Comparison of ENCODE assay signal across 13 cellular contexts in genomic region chr5:142166754-142167153, GRCh38. TPM values are rescaled to one million over a fixed set of nuclear protein-coding genes. Genes with fewer than 3 reads are reported as not detected.
DNase-seq lines count a peak whose midpoint lies in the region; ATAC-seq and TF ChIP-seq lines count a peak whose summit lies in the region.
"Had no signal": no experiment of that assay in that cellular context is flagged by ENCODE, and none has a peak within 500 bp of the region (broad histone marks: within the 10 kb centered on the region; RNA-seq: fewer than 3 reads in every experiment).

No MANE protein-coding gene starts in this region.

- ATAC-seq in Right ventricle myocardium inferior (peak; percentile 20), left lobe of liver (no peak)

- H3K4me3 Mint-ChIP-seq in immature natural killer cell: no peak overlapping the region
- H3K4me3 Mint-ChIP-seq: CD4-positive, CD25-positive, alpha-beta regulatory T cell had no signal

- H3K27me3 ChIP-seq in cardiac muscle cell: no peaks in the 10 kb centered on the region
- H3K27me3 ChIP-seq in right atrium auricular region: no peaks in the 10 kb centered on the region
- H3K27me3 ChIP-seq in transverse colon: no peaks in the 10 kb centered on the region
- H3K27me3 ChIP-seq: BLaER1 treated with 17β-estradiol and CSF1 and Interleukin-3, amounts not matched to agents 10 nM and 100 nM had no signal

- TF ChIP-seq EP300 in transverse colon (IDR thresholded peaks at IDR 0.05; ENCODE audit: low read depth): no peak

- 88 to 89% methylated on average over 4 of the region's 4 CpGs for WGBS in transverse colon (ENCODE audit: low coverage in 1 of 2), 2 donors

- no peak overlapping the region for H3K27ac Mint-ChIP-seq in immature natural killer cell
- H3K27ac Mint-ChIP-seq: CD4-positive, CD25-positive, alpha-beta regulatory T cell had no signal

- H3K4me1 ChIP-seq in cardiac muscle cell (ENCODE audit: low read depth): peaks cover 19% of the 10 kb centered on the region
- H3K4me1 ChIP-seq in right atrium auricular region: peaks cover 0 to 14% of the 10 kb centered on the region in 2 donors
- no peaks in the 10 kb centered on the region for H3K4me1 ChIP-seq in transverse colon
- H3K4me1 ChIP-seq: BLaER1 treated with 17β-estradiol and CSF1 and Interleukin-3, amounts not matched to agents 10 nM and 100 nM had no signal

- in situ Hi-C loops in transverse colon (cut with MboI; ENCODE audit: low pct_ligation_motif_present in 1 of 4, low pct_unique_long_range_greater_than_20kb in 1 of 4, low sequenced_read_pairs in 3 of 4): loop anchor here in 2 of 4 donors (25.0 kb wide), 3 partner anchors 371 to 521 kb away; partner anchors contain the start of gene FGF1 (in 1 of the 2)

- TF ChIP-seq POLR2A in transverse colon (IDR thresholded peaks at IDR 0.05): no peak

- H3K27ac ChIP-seq in cardiac muscle cell: peak overlapping the region; percentile 47
- H3K27ac ChIP-seq in right atrium auricular region: peak overlapping the region; percentile 3 to 41
- H3K27ac ChIP-seq in transverse colon: no peak overlapping the region
- H3K27ac ChIP-seq: BLaER1 treated with 17β-estradiol and CSF1 and Interleukin-3, amounts not matched to agents 10 nM and 100 nM had no signal

- no peaks in the 10 kb centered on the region for H3K36me3 Mint-ChIP-seq in immature natural killer cell

- H3K27me3 Mint-ChIP-seq in immature natural killer cell (ENCODE audit: low read depth in 3 of 3): peaks cover 0 to 6% (median 5%) of the 10 kb centered on the region in 3 donors

- TF ChIP-seq CTCF in cardiac muscle cell (IDR thresholded peaks at IDR 0.05; ENCODE audit: low read depth, low read length): no peak
- no peak for TF ChIP-seq CTCF in right atrium auricular region (IDR thresholded peaks at IDR 0.05)
- no peak for TF ChIP-seq CTCF in transverse colon (IDR thresholded peaks at IDR 0.05)

- H3K9me3 ChIP-seq in cardiac muscle cell (ENCODE audit: low read depth) (no peaks in the 10 kb centered on the region), right atrium auricular region (no peaks in the 10 kb centered on the region), transverse colon (no peaks in the 10 kb centered on the region)

- no peaks in the 10 kb centered on the region for H3K36me3 ChIP-seq in cardiac muscle cell
- H3K36me3 ChIP-seq in right atrium auricular region: no peaks in the 10 kb centered on the region
- no peaks in the 10 kb centered on the region for H3K36me3 ChIP-seq in transverse colon
- H3K36me3 ChIP-seq: BLaER1 treated with 17β-estradiol and CSF1 and Interleukin-3, amounts not matched to agents 10 nM and 100 nM had no signal

- no peak for DNase-seq in Right ventricle myocardium inferior (ENCODE audit: missing footprints)
- no peak for DNase-seq in cardiac septum (ENCODE audit: low spot score)
- DNase-seq in cardiac muscle cell (ENCODE audit: low read depth in 1 of 2, low spot score in 1 of 2): no peak
- DNase-seq in right atrium auricular region (ENCODE audit: low spot score): no peak
- DNase-seq in left lobe of liver (ENCODE audit: low spot score): no peak
- no peak for DNase-seq in immature natural killer cell
- DNase-seq in transverse colon: no peak
- DNase-seq: 8988T; AML-193; Calu3; CD4-positive, CD25-positive, alpha-beta regulatory T cell; DMS 273 treated with DMSO at 0.1 percent for 48 hours had no signal

- H3K9me3 Mint-ChIP-seq in immature natural killer cell: no peaks in the 10 kb centered on the region
- H3K9me3 Mint-ChIP-seq: CD4-positive, CD25-positive, alpha-beta regulatory T cell had no signal

- H3K4me3 ChIP-seq in cardiac muscle cell: no peak overlapping the region
- H3K4me3 ChIP-seq in right atrium auricular region: no peak overlapping the region
- no peak overlapping the region for H3K4me3 ChIP-seq in transverse colon
- H3K4me3 ChIP-seq: BLaER1 treated with 17β-estradiol and CSF1 and Interleukin-3, amounts not matched to agents 10 nM and 100 nM had no signal

- no peaks in the 10 kb centered on the region for H3K4me1 Mint-ChIP-seq in immature natural killer cell

- intact Hi-C loops in Right ventricle myocardium inferior (cut with DNase I) (no loop called here), cardiac septum (cut with DNase I) (loop anchor here (5.0 kb wide), 1 partner anchor 381 kb away; no protein-coding TSS in a partner anchor), transverse colon (cut with DNase I; ENCODE audit: low total_unique reads) (loop anchor here (5.0 kb wide), 1 partner anchor 1396 kb away; no protein-coding TSS in a partner anchor)

RNA-seq across cellular contexts. Expression of gene NDFIP1, which starts 58.2 kb away (rescaled TPM):
- total RNA-seq in Right ventricle myocardium inferior (51.9 TPM), cardiac septum (58.8 TPM), cardiac muscle cell (83.5 and 134 TPM in 2 replicates), right atrium auricular region (10 to 100 TPM; 69.3 to 75.0 TPM), left lobe of liver (46.7 TPM), transverse colon (10 to 100 TPM; 19.1 to 92.2 (median 65.6) TPM)
- polyA plus RNA-seq in cardiac muscle cell (78.0 and 84.9 TPM in 2 replicates), immature natural killer cell (10 to 100 TPM; 34.7 to 46.7 (median 41.8) TPM)

Comparison
In these comparisons a context has a peak if more than half of its experiments do, and no peak if none do; other contexts are left out.
1. H3K27ac ChIP-seq: peak in cardiac muscle cell (single experiment) and right atrium auricular region (2 of 2); none in transverse colon (0 of 4).